In the genomic region with DNA sequence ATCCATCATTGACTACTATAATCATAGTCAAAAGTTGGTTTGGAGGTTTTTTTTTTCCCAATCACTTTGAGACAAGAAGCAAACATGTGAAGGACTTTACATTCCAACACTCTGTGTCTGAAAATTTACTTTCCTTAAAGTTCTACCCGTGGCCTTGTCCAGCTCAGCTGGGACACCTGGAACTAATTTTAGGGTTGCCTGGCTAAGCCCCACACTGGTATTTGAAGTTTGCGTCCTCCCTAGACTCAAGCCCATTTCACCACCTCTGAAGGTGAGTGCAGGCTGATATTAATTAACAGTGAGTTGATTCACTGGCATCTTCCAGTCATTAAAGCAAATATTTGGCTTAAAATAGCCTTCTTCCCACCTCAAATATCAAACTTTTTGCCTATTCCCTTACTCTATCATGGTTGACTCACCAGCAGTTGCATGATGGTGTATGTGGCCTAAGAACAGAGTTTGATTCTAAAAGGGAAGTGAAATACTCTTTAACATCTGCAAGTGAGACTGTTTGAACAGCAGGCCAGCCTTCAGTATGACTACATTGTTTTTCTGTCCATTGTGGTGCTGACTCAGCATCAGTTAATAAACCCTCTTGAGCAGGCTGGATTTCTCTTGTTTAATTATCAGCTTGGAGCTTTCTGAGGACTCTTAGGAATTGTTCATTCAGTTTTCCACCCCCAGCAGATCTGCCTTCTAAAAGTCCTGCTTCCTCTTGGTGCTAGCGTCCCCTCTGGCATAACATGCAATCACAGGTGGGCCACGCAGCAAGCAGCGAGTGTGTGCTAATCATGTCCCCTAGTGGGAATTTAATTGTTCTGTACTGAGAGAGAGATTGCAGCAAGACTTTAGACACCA, we compare ENCODE assay signal across 1 cellular context.
TF ChIP-seq lines count a peak whose summit lies in the region.

No MANE protein-coding gene starts in this region.

TF ChIP-seq in SK-N-SH treated with all-trans-retinoic acid at 6 μM for 48 hours, 23 proteins besides CTCF, POLR2A, EP300 and RAD21 (continued from another document):
- TF ChIP-seq, protein P1, sequence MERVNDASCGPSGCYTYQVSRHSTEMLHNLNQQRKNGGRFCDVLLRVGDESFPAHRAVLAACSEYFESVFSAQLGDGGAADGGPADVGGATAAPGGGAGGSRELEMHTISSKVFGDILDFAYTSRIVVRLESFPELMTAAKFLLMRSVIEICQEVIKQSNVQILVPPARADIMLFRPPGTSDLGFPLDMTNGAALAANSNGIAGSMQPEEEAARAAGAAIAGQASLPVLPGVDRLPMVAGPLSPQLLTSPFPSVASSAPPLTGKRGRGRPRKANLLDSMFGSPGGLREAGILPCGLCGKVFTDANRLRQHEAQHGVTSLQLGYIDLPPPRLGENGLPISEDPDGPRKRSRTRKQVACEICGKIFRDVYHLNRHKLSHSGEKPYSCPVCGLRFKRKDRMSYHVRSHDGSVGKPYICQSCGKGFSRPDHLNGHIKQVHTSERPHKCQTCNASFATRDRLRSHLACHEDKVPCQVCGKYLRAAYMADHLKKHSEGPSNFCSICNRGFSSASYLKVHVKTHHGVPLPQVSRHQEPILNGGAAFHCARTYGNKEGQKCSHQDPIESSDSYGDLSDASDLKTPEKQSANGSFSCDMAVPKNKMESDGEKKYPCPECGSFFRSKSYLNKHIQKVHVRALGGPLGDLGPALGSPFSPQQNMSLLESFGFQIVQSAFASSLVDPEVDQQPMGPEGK (CRISPR knock-in tag; IDR thresholded peaks at IDR 0.05; ENCODE audit: borderline replicate concordance): no peak
- TF ChIP-seq ZNF70 (CRISPR knock-in tag; IDR thresholded peaks at IDR 0.05) (no peak), TCF4 (CRISPR knock-in tag; IDR thresholded peaks at IDR 0.05; ENCODE audit: borderline replicate concordance) (no peak), ZFP3 (CRISPR knock-in tag; IDR thresholded peaks at IDR 0.05) (no peak), TOX (CRISPR knock-in tag; IDR thresholded peaks at IDR 0.05; ENCODE audit: borderline replicate concordance) (no peak), PPARA (CRISPR knock-in tag; IDR thresholded peaks at IDR 0.05; ENCODE audit: borderline replicate concordance) (no peak), ARNTL (CRISPR knock-in tag; IDR thresholded peaks at IDR 0.05; ENCODE audit: borderline replicate concordance, low read depth) (no peak), OSR1 (CRISPR knock-in tag; IDR thresholded peaks at IDR 0.05) (no peak)
- TF ChIP-seq, protein P2, sequence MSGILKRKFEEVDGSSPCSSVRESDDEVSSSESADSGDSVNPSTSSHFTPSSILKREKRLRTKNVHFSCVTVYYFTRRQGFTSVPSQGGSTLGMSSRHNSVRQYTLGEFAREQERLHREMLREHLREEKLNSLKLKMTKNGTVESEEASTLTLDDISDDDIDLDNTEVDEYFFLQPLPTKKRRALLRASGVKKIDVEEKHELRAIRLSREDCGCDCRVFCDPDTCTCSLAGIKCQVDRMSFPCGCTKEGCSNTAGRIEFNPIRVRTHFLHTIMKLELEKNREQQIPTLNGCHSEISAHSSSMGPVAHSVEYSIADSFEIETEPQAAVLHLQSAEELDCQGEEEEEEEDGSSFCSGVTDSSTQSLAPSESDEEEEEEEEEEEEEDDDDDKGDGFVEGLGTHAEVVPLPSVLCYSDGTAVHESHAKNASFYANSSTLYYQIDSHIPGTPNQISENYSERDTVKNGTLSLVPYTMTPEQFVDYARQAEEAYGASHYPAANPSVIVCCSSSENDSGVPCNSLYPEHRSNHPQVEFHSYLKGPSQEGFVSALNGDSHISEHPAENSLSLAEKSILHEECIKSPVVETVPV (CRISPR knock-in tag; IDR thresholded peaks at IDR 0.05): no peak
